ENCODE assay signal across 9 cellular contexts in genomic region chr4:173074501-173074946, GRCh38.
A peak's percentile ranks its signal among the peaks of the same experiment; 100 is the strongest.
DNase-seq lines count a peak whose midpoint lies in the region; ATAC-seq, FAIRE-seq and TF ChIP-seq lines count a peak whose summit lies in the region.
"Had no signal": no experiment of that assay in that cellular context is flagged by ENCODE, and none has a peak within 500 bp of the region (broad histone marks: within the 10 kb centered on the region; RNA-seq: fewer than 3 reads in every experiment).

No MANE protein-coding gene starts in this region.

- peak; percentile 94 to 98 (median 96) for ATAC-seq in pancreas
- no peak for ATAC-seq in GM18502 (IDR thresholded peaks at IDR 0.05; ENCODE audit: poor library complexity, unreplicated experiment)

- H2BK20ac ChIP-seq in H1 (ENCODE audit: low read length): peak overlapping the region; percentile 100

- H3K4me2 ChIP-seq in GM23248 (ENCODE audit: unreplicated experiment) (no peak overlapping the region), H1 (ENCODE audit: insufficient read depth in 1 of 2, low read depth in 2 of 2, low read length in 2 of 2) (peak overlapping the region; percentile 56 to 69)

- no peak overlapping the region for H4K8ac ChIP-seq in H1 (ENCODE audit: extremely low read depth, insufficient read depth, low read length)

- H3K4ac ChIP-seq in H1 (replicated peaks; ENCODE audit: insufficient read length, low read depth, low read length): peak overlapping the region; percentile 95

- H3K79me2 ChIP-seq in GM23248 (ENCODE audit: insufficient read depth) (no peaks in the 10 kb centered on the region), H1 (ENCODE audit: control insufficient read depth in 1 of 2, insufficient read depth in 2 of 2, low read length in 2 of 2) (no peaks in the 10 kb centered on the region)

- TF ChIP-seq POLR2A in H1 (IDR thresholded peaks at IDR 0.05; ENCODE audit: control extremely low read depth in 1 of 2, low read depth in 2 of 2, low read length in 2 of 2) (peak in 1 of 2 experiments; percentile 22; a peak in 1 of 3 replicates), sigmoid colon (IDR thresholded peaks at IDR 0.05) (no peak)

- H3K18ac ChIP-seq in H1 (ENCODE audit: extremely low read depth, low read length): peak overlapping the region; percentile 95; the same call in 1 of the 2 replicates

- H4K91ac ChIP-seq in H1 (replicated peaks; ENCODE audit: insufficient read length, low read length): peak overlapping the region; percentile 99

- H3K36me3 ChIP-seq in GM23248 (ENCODE audit: low read depth) (no peaks in the 10 kb centered on the region), H1 (ENCODE audit: control insufficient read depth in 2 of 4, insufficient read depth in 4 of 4, low read length in 3 of 4) (no peaks in the 10 kb centered on the region), pancreas (no peaks in the 10 kb centered on the region), sigmoid colon (no peaks in the 10 kb centered on the region)
- H3K36me3 ChIP-seq: cardiac muscle cell had no signal

- no peak overlapping the region for H3K9ac ChIP-seq in GM23248
- H3K9ac ChIP-seq in H1 (replicated peaks in 1 of 4; ENCODE audit: extremely low read depth in 1 of 4, low read depth in 3 of 4, low read length in 3 of 4): peak overlapping the region in 2 of 4 experiments; percentile 42 to 65; a peak in 4 of 7 replicates

- no peak overlapping the region for H3K4me3 ChIP-seq in GM23248
- H3K4me3 ChIP-seq in H1 (ENCODE audit: extremely low read depth in 1 of 4, insufficient read depth in 2 of 4, low read depth in 3 of 4, low read length in 4 of 4): peak overlapping the region in 1 of 4 experiments; percentile 29; a peak in 1 of 8 replicates
- H3K4me3 ChIP-seq in pancreas: no peak overlapping the region
- no peak overlapping the region for H3K4me3 ChIP-seq in sigmoid colon
- H3K4me3 ChIP-seq: cardiac muscle cell had no signal

- POLR2A ChIA-PET in H1 (lab: Charles Lee; ENCODE audit: partially characterized antibody): interaction anchor here (1.2 to 1.5 kb wide), 2 partner anchors 10 to 94 kb away, joined by 3 read pairs; partner anchors contain the start of gene GALNT7

- DNase-seq in GM23248 (peak; percentile 51), NCI-H226 (peak; percentile 79), H1 (ENCODE audit: low read depth in 1 of 2, low spot score in 2 of 2) (peak; percentile 59 to 87), pancreas (peak in 4 of 6 donors; percentile 29 to 78 (median 50)), activated gamma-delta T cell (lab: John Stamatoyannopoulos, UW) (no peak), hippocampal formation (lab: John Stamatoyannopoulos, UW) (no peak), sigmoid colon (no peak)

- no peaks in the 10 kb centered on the region for H3K9me2 ChIP-seq in GM23248 (ENCODE audit: insufficient read depth)

- no peak overlapping the region for H3K23ac ChIP-seq in H1 (ENCODE audit: insufficient read length)

- 0 out of 2 replicates have a peak, but pooled peaks cover 3% of the 10 kb centered on the region for H3K23me2 ChIP-seq in H1 (ENCODE audit: low read depth, low read length)

- H3K14ac ChIP-seq in H1 (ENCODE audit: insufficient read length): no peak overlapping the region

- 49 to 61% methylated on average over 3 of the region's 3 CpGs for WGBS in GM23248 (ENCODE audit: low coverage in 1 of 2, low lambda C conversion rate in 2 of 2, missing lambda C conversion rate in 2 of 2), 2 experiments
- WGBS in H1 (ENCODE audit: extremely low coverage in 1 of 2, insufficient coverage in 1 of 2, insufficient read length in 1 of 2, insufficient replicate concordance in 2 of 2, low coverage in 1 of 2, low lambda C conversion rate in 2 of 2, missing lambda C conversion rate in 1 of 2), 2 experiments: 4% methylated on average over 3 of the region's 3 CpGs; no CpG with 5 or more reads in 1 of the 2 experiments
- WGBS in pancreas, 2 donors: 53 to 73% methylated on average over 3 of the region's 3 CpGs
- 87% methylated on average over 3 of the region's 3 CpGs for WGBS in sigmoid colon, 2 donors

- H2AFZ ChIP-seq in GM23248 (no peak overlapping the region), H1 (ENCODE audit: low read length) (no peak overlapping the region)

- TF ChIP-seq EP300 in H1 (IDR thresholded peaks at IDR 0.05; ENCODE audit: borderline replicate concordance in 1 of 2, low read depth in 2 of 2, low read length in 2 of 2) (peak in 1 of 2 experiments; percentile 87; a peak in 1 of 3 replicates), sigmoid colon (IDR thresholded peaks at IDR 0.05) (no peak)

- H3F3A ChIP-seq in GM23248 (ENCODE audit: insufficient read depth): no peaks in the 10 kb centered on the region

- peak overlapping the region; percentile 99 for H2BK12ac ChIP-seq in H1 (ENCODE audit: low read depth, low read length)

- no peak for TF ChIP-seq RAD21 in H1 (IDR thresholded peaks at IDR 0.05 in 1 of 2, conservative IDR thresholded peaks at IDR 0.05 in 1 of 2; ENCODE audit: low read depth in 2 of 2, low read length in 2 of 2)

- no peak for TF ChIP-seq CTCF in H1 (IDR thresholded peaks at IDR 0.05; ENCODE audit: control extremely low read depth in 1 of 3, insufficient read depth in 1 of 3, low read depth in 1 of 3, low read length in 3 of 3)
- no peak for TF ChIP-seq CTCF in pancreas (IDR thresholded peaks at IDR 0.05)
- no peak for TF ChIP-seq CTCF in sigmoid colon (IDR thresholded peaks at IDR 0.05)

- no peaks in the 10 kb centered on the region for H4K20me1 ChIP-seq in GM23248 (ENCODE audit: insufficient read depth)
- no peaks in the 10 kb centered on the region for H4K20me1 ChIP-seq in H1 (replicated peaks in 1 of 2; ENCODE audit: control insufficient read depth in 1 of 2, insufficient read depth in 2 of 2, low read length in 2 of 2)

- no peak overlapping the region for H3K27ac ChIP-seq in GM23248
- H3K27ac ChIP-seq in H1 (ENCODE audit: low read depth, low read length): peak overlapping the region; percentile 51; the same call in 1 of the 2 replicates
- peak overlapping the region in 3 of 4 donors; percentile 2 to 19 (median 5) for H3K27ac ChIP-seq in pancreas
- H3K27ac ChIP-seq in sigmoid colon: no peak overlapping the region
- H3K27ac ChIP-seq: cardiac muscle cell had no signal

- peak overlapping the region; percentile 65 for H2BK120ac ChIP-seq in H1 (replicated peaks; ENCODE audit: low read depth, low read length)

- peak overlapping the region; percentile 99 for H2AK5ac ChIP-seq in H1 (ENCODE audit: low read depth, low read length)

- H3K9me3 ChIP-seq in GM23248 (ENCODE audit: low read depth) (no peaks in the 10 kb centered on the region), H1 (ENCODE audit: insufficient read depth in 2 of 2, low read depth in 1 of 2, low read length in 1 of 2) (peaks cover 0 to 17% of the 10 kb centered on the region in 2 experiments; a peak in 1 of 4 replicates), pancreas (no peaks in the 10 kb centered on the region), sigmoid colon (peaks cover 0 to 9% (median 4%) of the 10 kb centered on the region in 4 donors)

- intact Hi-C loops in pancreas (cut with DNase I) (no loop called here), sigmoid colon (cut with DNase I) (no loop called here)

- peak overlapping the region; percentile 98 for H2BK5ac ChIP-seq in H1 (ENCODE audit: low read depth, low read length)

- H3K27me3 ChIP-seq in GM23248 (replicated peaks; ENCODE audit: insufficient read depth): 0 out of 2 replicates have a peak, but pooled peaks cover 9% of the 10 kb centered on the region
- H3K27me3 ChIP-seq in H1 (replicated peaks in 1 of 4; ENCODE audit: control insufficient read depth in 3 of 4, extremely low read depth in 1 of 4, insufficient read depth in 3 of 4, low read length in 3 of 4): no peaks in the 10 kb centered on the region
- H3K27me3 ChIP-seq in pancreas: no peaks in the 10 kb centered on the region
- H3K27me3 ChIP-seq in sigmoid colon: no peaks in the 10 kb centered on the region
- H3K27me3 ChIP-seq: cardiac muscle cell had no signal

- H3K4me1 ChIP-seq in GM23248 (ENCODE audit: insufficient read depth): no peaks in the 10 kb centered on the region
- H3K4me1 ChIP-seq in H1 (replicated peaks in 1 of 4; ENCODE audit: control insufficient read depth in 3 of 4, insufficient read depth in 4 of 4, low read length in 3 of 4): peaks cover 6 to 24% (median 13%) of the 10 kb centered on the region in 4 experiments; a peak in 6 of 7 replicates
- peaks cover 14 to 22% (median 16%) of the 10 kb centered on the region in 3 donors for H3K4me1 ChIP-seq in pancreas
- peaks cover 0 to 14% (median 12%) of the 10 kb centered on the region in 4 donors for H3K4me1 ChIP-seq in sigmoid colon

- FAIRE-seq in H1 (lab: Jason Lieb, UNC): peak; percentile 100
- FAIRE-seq in pancreas (lab: Jason Lieb, UNC): no peak

- H4K5ac ChIP-seq in H1 (ENCODE audit: insufficient read length, low read depth, low read length): peak overlapping the region; percentile 98

- in situ Hi-C loops in GM23248 (cut with MboI): no loop called here

- H3K79me1 ChIP-seq in H1 (ENCODE audit: low read depth, low read length): no peaks in the 10 kb centered on the region

- no peak overlapping the region for H2BK15ac ChIP-seq in H1 (ENCODE audit: low read length)

- H3K56ac ChIP-seq in H1 (replicated peaks; ENCODE audit: insufficient read length, low read depth, low read length): peak overlapping the region; percentile 27

- CTCF ChIA-PET in H1 (lab: Charles Lee; ENCODE audit: partially characterized antibody): interaction anchor here (0.9 to 1.9 kb wide), 2 partner anchors 50 to 61 kb away, joined by 3 to 4 read pairs; no protein-coding TSS in a partner anchor

TF ChIP-seq in H1, 55 proteins besides CTCF, POLR2A, EP300 and RAD21 (continues in another document):
- TF ChIP-seq ATF3 (IDR thresholded peaks at IDR 0.05; ENCODE audit: insufficient read depth, low read depth, low read length): no peak
- no peak for TF ChIP-seq RBBP5 (IDR thresholded peaks at IDR 0.05; ENCODE audit: borderline replicate concordance, low read depth, low read length)
- no peak for TF ChIP-seq CHD1 (IDR thresholded peaks at IDR 0.05; ENCODE audit: low read depth, low read length)
- peak; percentile 95 for TF ChIP-seq TEAD4 (IDR thresholded peaks at IDR 0.05; ENCODE audit: low read depth, low read length)
- peak; percentile 30; the same call in 1 of the 2 replicates for TF ChIP-seq BACH1 (IDR thresholded peaks at IDR 0.05; ENCODE audit: low read length)
- no peak; the same call in 1 of the 2 replicates for TF ChIP-seq CREB1 (IDR thresholded peaks at IDR 0.05)
- no peak for TF ChIP-seq CBX5 (IDR thresholded peaks at IDR 0.05; ENCODE audit: low read depth, low read length)
- TF ChIP-seq EGR1 (IDR thresholded peaks at IDR 0.05; ENCODE audit: borderline replicate concordance, low read depth, low read length): no peak
- no peak for TF ChIP-seq HDAC6 (IDR thresholded peaks at IDR 0.05; ENCODE audit: low read depth, low read length)
- no peak for TF ChIP-seq GTF2F1 (IDR thresholded peaks at IDR 0.05; ENCODE audit: borderline replicate concordance, low read depth, low read length)
- no peak for TF ChIP-seq PHF8 (conservative IDR thresholded peaks at IDR 0.05; ENCODE audit: low read depth, low read length)
- no peak for TF ChIP-seq KDM4A (IDR thresholded peaks at IDR 0.05; ENCODE audit: low read depth, low read length, severe bottlenecking)

Comparison
In these comparisons a context has a peak if more than half of its experiments do, and no peak if none do; other contexts are left out.
1. DNase-seq: peak in GM23248 (single experiment), NCI-H226 (single experiment), H1 (2 of 2) and pancreas (4 of 6); none in activated gamma-delta T cell (single experiment), hippocampal formation (0 of 2) and sigmoid colon (single experiment).
2. H3K27ac ChIP-seq: peak in H1 (single experiment) and pancreas (3 of 4); none in GM23248 (single experiment) and sigmoid colon (0 of 4).